Comparison of ENCODE assay signal across 1 cellular context in genomic region chr14:99608591-99608990, GRCh38.
TF ChIP-seq lines count a peak whose summit lies in the region.

No MANE protein-coding gene starts in this region.

TF ChIP-seq in K562, 482 proteins besides CTCF, POLR2A, EP300 and RAD21:
- TF ChIP-seq CBX2 (IDR thresholded peaks at IDR 0.05; ENCODE audit: insufficient read depth, low read length, poor library complexity, severe bottlenecking) (no peak), RBM25 (IDR thresholded peaks at IDR 0.05; ENCODE audit: low read depth, low read length, severe bottlenecking) (peak; percentile 76), KDM1A (IDR thresholded peaks at IDR 0.05) (peak in 1 of 2 experiments; percentile 23; a peak in 1 of 4 replicates), ESRRA (IDR thresholded peaks at IDR 0.05; ENCODE audit: borderline replicate concordance, low read depth) (peak; percentile 50; the same call in 1 of the 2 replicates), AFF1 (IDR thresholded peaks at IDR 0.05; ENCODE audit: low read depth in 1 of 2, partially characterized antibody in 2 of 2) (no peak), CAMTA2 (CRISPR knock-in tag; conservative IDR thresholded peaks at IDR 0.05) (no peak)
TF ChIP-seq in K562: peak in this region for 3.
